12 cellular contexts compared by ENCODE assay signal in genomic region chr13:94112227-94112626, GRCh38.
DNase-seq lines count a peak whose midpoint lies in the region; ATAC-seq and TF ChIP-seq lines count a peak whose summit lies in the region.
"Had no signal": no experiment of that assay in that cellular context is flagged by ENCODE, and none has a peak within 500 bp of the region (broad histone marks: within the 10 kb centered on the region; RNA-seq: fewer than 3 reads in every experiment).

No MANE protein-coding gene starts in this region.

- no peak for TF ChIP-seq CTCF in RWPE1 (conservative IDR thresholded peaks at IDR 0.05; ENCODE audit: low read depth)
- TF ChIP-seq CTCF in fibroblast of pulmonary artery (IDR thresholded peaks at IDR 0.05; ENCODE audit: low read length, missing control alignments) = no peak

- H3K27me3 Mint-ChIP-seq in activated CD8-positive, alpha-beta memory T cell treated with anti-CD3 and anti-CD28 coated beads, Interleukin-2, amount 10 ng/mL, durations not matched to agents 7 days and 5 days = peaks cover 3% of the 10 kb centered on the region

- H3K4me1 ChIP-seq in effector memory CD4-positive, alpha-beta T cell (ENCODE audit: control insufficient read depth, insufficient read depth, low read length, poor library complexity, severe bottlenecking) = no peaks in the 10 kb centered on the region

- CTCF ChIA-PET in RWPE1 (lab: Yijun Ruan, JAX) = no interaction called here
- CTCF ChIA-PET in activated CD8-positive, alpha-beta memory T cell treated with anti-CD3 and anti-CD28 coated beads, Interleukin-2, amount 10 ng/mL, durations not matched to agents 7 days and 5 days (lab: Charles Lee) = no interaction called here

- H3K36me3 Mint-ChIP-seq in activated CD8-positive, alpha-beta memory T cell treated with anti-CD3 and anti-CD28 coated beads, Interleukin-2, amount 10 ng/mL, durations not matched to agents 7 days and 5 days = no peaks in the 10 kb centered on the region

- no peak overlapping the region for H3K4me3 ChIP-seq in fibroblast of pulmonary artery (replicated peaks; ENCODE audit: low read depth, low read length)
- H3K4me3 ChIP-seq in effector memory CD4-positive, alpha-beta T cell (ENCODE audit: insufficient read depth, low read depth, low read length, poor library complexity, severe bottlenecking) = no peak overlapping the region

- H3K36me3 ChIP-seq in effector memory CD4-positive, alpha-beta T cell (ENCODE audit: control insufficient read depth, insufficient read depth, low read length) = no peaks in the 10 kb centered on the region

- ATAC-seq in GM18502 (IDR thresholded peaks at IDR 0.05; ENCODE audit: poor library complexity, unreplicated experiment) = no peak
- no peak for ATAC-seq in activated CD8-positive, alpha-beta memory T cell treated with anti-CD3 and anti-CD28 coated beads, Interleukin-2, amount 10 ng/mL, durations not matched to agents 7 days and 5 days

- no peak overlapping the region for H3K4me3 Mint-ChIP-seq in activated CD8-positive, alpha-beta memory T cell treated with anti-CD3 and anti-CD28 coated beads, Interleukin-2, amount 10 ng/mL, durations not matched to agents 7 days and 5 days
- H3K4me3 Mint-ChIP-seq: nephron had no signal

- POLR2A ChIA-PET in RWPE1 (lab: Yijun Ruan, JAX; ENCODE audit: low non-redundant PET) = no interaction called here

- H3K9me3 ChIP-seq in effector memory CD4-positive, alpha-beta T cell (ENCODE audit: control insufficient read depth, low read length) = no peaks in the 10 kb centered on the region

- peak; percentile 83 for DNase-seq in GM03348 (ENCODE audit: low spot score)
- DNase-seq in RWPE1 (ENCODE audit: low spot score) = peak; percentile 1
- peak; percentile 85 for DNase-seq in fibroblast of pulmonary artery (ENCODE audit: low read depth)
- DNase-seq in retina = peak; percentile 17
- DNase-seq in effector memory CD4-positive, alpha-beta T cell = no peak
- no peak for DNase-seq in substantia nigra (lab: John Stamatoyannopoulos, UW)
- DNase-seq in activated CD8-positive, alpha-beta memory T cell treated with anti-CD3 and anti-CD28 coated beads, Interleukin-2, amount 10 ng/mL, durations not matched to agents 7 days and 5 days = no peak
- DNase-seq: activated effector memory CD4-positive, alpha-beta T cell treated with Interleukin-2 at 50 U/mL for 16 hours; KG1; NCI-H510A treated with DMSO at 0.1 percent for 48 hours had no signal

- no peaks in the 10 kb centered on the region for H3K27me3 ChIP-seq in effector memory CD4-positive, alpha-beta T cell (replicated peaks; ENCODE audit: control insufficient read depth, insufficient read depth, low read length, poor library complexity, severe bottlenecking)

- H3K4me1 Mint-ChIP-seq in activated CD8-positive, alpha-beta memory T cell treated with anti-CD3 and anti-CD28 coated beads, Interleukin-2, amount 10 ng/mL, durations not matched to agents 7 days and 5 days = no peaks in the 10 kb centered on the region
- H3K4me1 Mint-ChIP-seq: nephron had no signal

- H3K27ac ChIP-seq in RWPE1 (no peak overlapping the region), substantia nigra (ENCODE audit: low read depth, low read length, poor library complexity, severe bottlenecking) (no peak overlapping the region)
- no peak overlapping the region for H3K27ac ChIP-seq in effector memory CD4-positive, alpha-beta T cell (ENCODE audit: insufficient read depth, low read length, poor library complexity, severe bottlenecking)

- no peaks in the 10 kb centered on the region for H3K9me3 Mint-ChIP-seq in activated CD8-positive, alpha-beta memory T cell treated with anti-CD3 and anti-CD28 coated beads, Interleukin-2, amount 10 ng/mL, durations not matched to agents 7 days and 5 days (ENCODE audit: low read depth)
- H3K9me3 Mint-ChIP-seq: nephron had no signal

- H3K27ac Mint-ChIP-seq in activated CD8-positive, alpha-beta memory T cell treated with anti-CD3 and anti-CD28 coated beads, Interleukin-2, amount 10 ng/mL, durations not matched to agents 7 days and 5 days = no peak overlapping the region

Comparison
In these comparisons a context has a peak if more than half of its experiments do, and no peak if none do; other contexts are left out.
1. DNase-seq: peak in GM03348 (single experiment), RWPE1 (single experiment), fibroblast of pulmonary artery (single experiment) and retina (single experiment); none in effector memory CD4-positive, alpha-beta T cell (0 of 3), substantia nigra (0 of 49) and activated CD8-positive, alpha-beta memory T cell treated with anti-CD3 and anti-CD28 coated beads, Interleukin-2, amount 10 ng/mL, durations not matched to agents 7 days and 5 days (single experiment).